ENCODE assay signal across 13 cellular contexts in the genomic region with DNA sequence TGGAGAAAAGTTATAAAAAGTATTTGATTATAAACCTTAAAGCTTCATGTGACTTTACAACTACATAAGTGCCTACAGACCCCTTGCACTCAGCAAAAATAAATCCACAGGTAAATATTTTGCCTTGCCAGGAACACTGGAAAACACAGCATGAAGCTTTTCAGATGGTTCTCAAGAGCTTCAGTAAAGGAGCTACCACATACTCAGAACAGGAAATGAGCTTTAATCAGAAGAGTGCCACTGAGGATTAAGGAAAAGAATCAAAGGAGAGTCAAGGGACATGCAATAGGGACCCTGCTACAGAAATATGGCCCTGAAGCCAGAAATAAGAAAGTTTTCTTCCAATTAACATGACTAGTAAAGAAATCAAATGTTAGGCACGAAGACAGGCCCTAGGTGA. TPM values are rescaled to one million over a fixed set of nuclear protein-coding genes. Genes with fewer than 3 reads are reported as not detected.
DNase-seq lines count a peak whose midpoint lies in the region; ATAC-seq, FAIRE-seq and TF ChIP-seq lines count a peak whose summit lies in the region.
"Had no signal": no experiment of that assay in that cellular context is flagged by ENCODE, and none has a peak within 500 bp of the region (broad histone marks: within the 10 kb centered on the region; RNA-seq: fewer than 3 reads in every experiment).

No MANE protein-coding gene starts in this region.

- peaks cover 52% of the 10 kb centered on the region for H3K4me1 Mint-ChIP-seq in activated CD4-positive, alpha-beta T cell treated with anti-CD3 and anti-CD28 coated beads for 36 hours

- FAIRE-seq in small intestine (lab: Jason Lieb, UNC): no peak
- FAIRE-seq: A549, bronchial epithelial cell had no signal

- no peaks in the 10 kb centered on the region for H3K27me3 Mint-ChIP-seq in activated CD4-positive, alpha-beta T cell treated with anti-CD3 and anti-CD28 coated beads for 36 hours

- H3K36me3 ChIP-seq in small intestine (ENCODE audit: control insufficient read depth in 2 of 2, insufficient read depth in 2 of 2, low read length in 2 of 2): peaks cover 2 to 6% of the 10 kb centered on the region in 2 donors

- H3K9me3 Mint-ChIP-seq in activated CD4-positive, alpha-beta T cell treated with anti-CD3 and anti-CD28 coated beads for 36 hours (ENCODE audit: low read depth): no peaks in the 10 kb centered on the region

- no peaks in the 10 kb centered on the region for H3K9me3 ChIP-seq in small intestine (ENCODE audit: control insufficient read depth, low read depth)
- H3K9me3 ChIP-seq: A549 had no signal

- WGBS in small intestine, 3 donors: 18 to 63% (median 33%) methylated on average over 1 of the region's 1 CpG

- CTCF ChIA-PET in activated CD4-positive, alpha-beta T cell treated with anti-CD3 and anti-CD28 coated beads for 36 hours (lab: Charles Lee): interaction anchor here (0.6 to 0.7 kb wide), 2 partner anchors 87 to 152 kb away, joined by 3 read pairs; no protein-coding TSS in a partner anchor

- peaks cover 30% of the 10 kb centered on the region for H3K36me3 Mint-ChIP-seq in activated CD4-positive, alpha-beta T cell treated with anti-CD3 and anti-CD28 coated beads for 36 hours (ENCODE audit: low read depth)

- H3K4me3 ChIP-seq in epithelial cell of esophagus (ENCODE audit: low read length) (peak overlapping the region; percentile 60), small intestine (ENCODE audit: low read depth in 1 of 2, low read length in 2 of 2) (peak overlapping the region; percentile 10 to 60)
- H3K4me3 ChIP-seq: A549 had no signal

- intact Hi-C loops in activated CD4-positive, alpha-beta T cell treated with anti-CD3 and anti-CD28 coated beads for 36 hours (cut with DNase I, micrococcal nuclease): no loop called here

- H3K27me3 ChIP-seq in small intestine (ENCODE audit: control insufficient read depth in 2 of 2, insufficient read depth in 2 of 2, low read length in 2 of 2): no peaks in the 10 kb centered on the region

- TF ChIP-seq CTCF in epithelial cell of esophagus (IDR thresholded peaks at IDR 0.05; ENCODE audit: insufficient read depth, low read depth, low read length, missing control alignments): no peak

- ATAC-seq in activated CD4-positive, alpha-beta T cell treated with anti-CD3 and anti-CD28 coated beads for 36 hours: peak; percentile 49
- ATAC-seq: A549 had no signal

- peak overlapping the region; percentile 95 for H3K27ac Mint-ChIP-seq in activated CD4-positive, alpha-beta T cell treated with anti-CD3 and anti-CD28 coated beads for 36 hours

- H3K4me1 ChIP-seq in small intestine (ENCODE audit: control insufficient read depth in 2 of 2, insufficient read depth in 1 of 2, low read depth in 1 of 2, low read length in 1 of 2): peaks cover 2 to 8% of the 10 kb centered on the region in 2 donors
- H3K4me1 ChIP-seq: A549 had no signal

- DNase-seq in activated CD4-positive, alpha-beta T cell treated with anti-CD3 and anti-CD28 coated beads for 36 hours: no peak
- no peak for DNase-seq in activated CD4-positive, alpha-beta T cell treated with anti-CD3 and anti-CD28 coated beads for 48 hours
- DNase-seq in NCI-H345 treated with DMSO at 0.1 percent for 48 hours (lab: John Stamatoyannopoulos, UW; ENCODE audit: unreplicated experiment) (peak; percentile 9), epithelial cell of esophagus (ENCODE audit: low read depth) (peak; percentile 4), small intestine (peak; percentile 42), NCI-H2171 treated with DMSO at 0.1 percent for 48 hours (lab: John Stamatoyannopoulos, UW) (no peak), NCI-H128 (lab: John Stamatoyannopoulos, UW; ENCODE audit: unreplicated experiment) (no peak)
- DNase-seq in stimulated activated CD4-positive, alpha-beta T cell treated with anti-CD3 and anti-CD28 coated beads, Interleukin-12 subunit alpha, Interleukin-12 subunit beta, amount 100 ng/mL, for 4 hours: no peak
- DNase-seq: activated CD4-positive, alpha-beta T cell treated with anti-CD3 and anti-CD28 coated beads, Interleukin-2, amount 50 U/mL, for 1 hour; GF-D8 had no signal

- POLR2A ChIA-PET in activated CD4-positive, alpha-beta T cell treated with anti-CD3 and anti-CD28 coated beads for 36 hours (lab: Charles Lee): no interaction called here

- peak overlapping the region; percentile 75 for H3K4me3 Mint-ChIP-seq in activated CD4-positive, alpha-beta T cell treated with anti-CD3 and anti-CD28 coated beads for 36 hours

- H3K27ac ChIP-seq in small intestine (ENCODE audit: low read depth in 1 of 2, low read length in 1 of 2): peak overlapping the region; percentile 52 to 78
- H3K27ac ChIP-seq: A549 had no signal

RNA-seq across cellular contexts. Expression of a gene that starts 1.2 kb away (rescaled TPM):
- 10 to 100 TPM; 23.7 to 33.4 TPM for total RNA-seq in activated CD4-positive, alpha-beta T cell treated with anti-CD3 and anti-CD28 coated beads for 36 hours
- polyA plus RNA-seq in small intestine: 100 to 1,000 TPM in 2 of 3 donors, 10 to 100 TPM in 1; 69.3 to 392 (median 102) TPM

RNA-seq across cellular contexts. Expression of a gene that starts 10.8 kb away (rescaled TPM):
- not detected for total RNA-seq in activated CD4-positive, alpha-beta T cell treated with anti-CD3 and anti-CD28 coated beads for 36 hours
- 10 to 100 TPM in 1 of 3 donors, 1 to 10 TPM in 2; 4.7 to 15.1 (median 7.0) TPM for polyA plus RNA-seq in small intestine
- total RNA-seq: bronchial epithelial cell, glomerular endothelial cell had no signal
- polyA plus RNA-seq: A549 had no signal

RNA-seq across cellular contexts. Expression of a gene that starts 11.4 kb away (rescaled TPM):
- total RNA-seq in activated CD4-positive, alpha-beta T cell treated with anti-CD3 and anti-CD28 coated beads for 36 hours: 10 to 100 TPM; 11.6 to 13.9 TPM
- 100 to 1,000 TPM in 1 of 3 donors, 10 to 100 TPM in 2; 67.3 to 145 (median 73.8) TPM for polyA plus RNA-seq in small intestine
- polyA plus RNA-seq: A549 had no signal

Comparison
In these comparisons a context has a peak if more than half of its experiments do, and no peak if none do; other contexts are left out.
1. DNase-seq: peak in NCI-H345 treated with DMSO at 0.1 percent for 48 hours (single experiment), epithelial cell of esophagus (single experiment) and small intestine (single experiment); none in activated CD4-positive, alpha-beta T cell treated with anti-CD3 and anti-CD28 coated beads for 36 hours (single experiment), activated CD4-positive, alpha-beta T cell treated with anti-CD3 and anti-CD28 coated beads for 48 hours (single experiment), NCI-H2171 treated with DMSO at 0.1 percent for 48 hours (single experiment), NCI-H128 (single experiment) and stimulated activated CD4-positive, alpha-beta T cell treated with anti-CD3 and anti-CD28 coated beads, Interleukin-12 subunit alpha, Interleukin-12 subunit beta, amount 100 ng/mL, for 4 hours (single experiment).